In the genomic region with DNA sequence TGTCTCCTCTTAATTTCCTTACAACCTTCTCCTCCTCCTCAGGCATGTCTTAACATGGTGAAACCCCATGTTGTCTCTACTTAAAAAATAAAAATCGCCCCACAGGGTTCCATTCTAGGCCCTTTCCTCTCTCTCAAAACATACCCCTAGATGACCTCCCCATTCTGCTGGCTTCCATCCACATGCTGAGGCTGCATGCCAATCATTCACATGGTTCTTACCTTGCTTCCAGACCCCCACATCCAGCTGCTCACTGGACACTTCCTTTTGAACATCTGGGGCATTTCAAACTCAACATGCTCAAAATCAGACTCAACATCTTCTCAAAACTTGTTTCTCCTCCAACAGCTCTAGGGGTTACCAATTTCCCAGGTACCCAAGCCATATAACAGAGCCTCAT, we compare ENCODE assay signal across 14 cellular contexts. TPM values are rescaled to one million over a fixed set of nuclear protein-coding genes. Genes with fewer than 3 reads are reported as not detected.
A peak's percentile ranks its signal among the peaks of the same experiment; 100 is the strongest.
DNase-seq lines count a peak whose midpoint lies in the region; ATAC-seq and TF ChIP-seq lines count a peak whose summit lies in the region.
"Had no signal": no experiment of that assay in that cellular context is flagged by ENCODE, and none has a peak within 500 bp of the region (broad histone marks: within the 10 kb centered on the region; RNA-seq: fewer than 3 reads in every experiment).

No MANE protein-coding gene starts in this region.

- peak overlapping the region; percentile 59 for H3K27ac Mint-ChIP-seq in activated CD8-positive, alpha-beta memory T cell treated with anti-CD3 and anti-CD28 coated beads, Interleukin-2, amount 10 ng/mL, durations not matched to agents 7 days and 5 days
- H3K27ac Mint-ChIP-seq in activated naive CD8-positive, alpha-beta T cell treated with anti-CD3 and anti-CD28 coated beads, Interleukin-2, amount 50 U/mL, for 24 hours, result peak overlapping the region; percentile 34
- H3K27ac Mint-ChIP-seq: activated T-helper 2 cell treated with anti-CD3 and anti-CD28 coated beads, Interferon-gamma antibody, Interleukin-2, Interleukin-4, amounts not matched to agents 10 μg/mL and 5 μg/mL and 100 μg/mL, durations not matched to agents 14 hours and 24 hours and 36 hours had no signal

- H3K36me3 ChIP-seq in KOPT-K1 (ENCODE audit: insufficient read depth, low read length), result peaks cover 14% of the 10 kb centered on the region; the same call in 1 of the 2 replicates
- peaks cover 11 to 39% (median 19%) of the 10 kb centered on the region in 4 donors for H3K36me3 ChIP-seq in sigmoid colon
- no peaks in the 10 kb centered on the region for H3K36me3 ChIP-seq in uterus

- H3K27ac ChIP-seq in KOPT-K1 (ENCODE audit: low read depth, low read length, poor library complexity, severe bottlenecking) (peak overlapping the region; percentile 99), sigmoid colon (no peak overlapping the region), uterus (no peak overlapping the region)

- H3K4me1 ChIP-seq in sigmoid colon (peaks cover 0 to 24% (median 12%) of the 10 kb centered on the region in 4 donors), uterus (peaks cover 0 to 14% of the 10 kb centered on the region in 2 donors)

- H3K4me3 ChIP-seq in sigmoid colon, result no peak overlapping the region
- H3K4me3 ChIP-seq in uterus, result no peak overlapping the region
- H3K4me3 ChIP-seq: upper lobe of left lung had no signal

- peaks cover 42% of the 10 kb centered on the region for H3K4me1 Mint-ChIP-seq in activated CD8-positive, alpha-beta memory T cell treated with anti-CD3 and anti-CD28 coated beads, Interleukin-2, amount 10 ng/mL, durations not matched to agents 7 days and 5 days
- peaks cover 48% of the 10 kb centered on the region for H3K4me1 Mint-ChIP-seq in activated naive CD8-positive, alpha-beta T cell treated with anti-CD3 and anti-CD28 coated beads, Interleukin-2, amount 50 U/mL, for 24 hours

- TF ChIP-seq CTCF in sigmoid colon (IDR thresholded peaks at IDR 0.05) (no peak), uterus (IDR thresholded peaks at IDR 0.05) (no peak)

- TF ChIP-seq POLR2A in sigmoid colon (IDR thresholded peaks at IDR 0.05) (no peak), uterus (IDR thresholded peaks at IDR 0.05) (no peak)

- H3K36me3 Mint-ChIP-seq in activated CD8-positive, alpha-beta memory T cell treated with anti-CD3 and anti-CD28 coated beads, Interleukin-2, amount 10 ng/mL, durations not matched to agents 7 days and 5 days, result peaks cover 7% of the 10 kb centered on the region
- peaks cover 9% of the 10 kb centered on the region for H3K36me3 Mint-ChIP-seq in activated naive CD8-positive, alpha-beta T cell treated with anti-CD3 and anti-CD28 coated beads, Interleukin-2, amount 50 U/mL, for 24 hours (ENCODE audit: low read depth)

- intact Hi-C loops in sigmoid colon (cut with DNase I) (loop anchor here (5.0 kb wide), 1 partner anchor 117 kb away; the partner anchor contains the start of genes C16orf86 and ENKD1), uterus (cut with DNase I; ENCODE audit: low total_unique reads) (no loop called here), left colon (cut with DNase I, micrococcal nuclease) (no loop called here)

- H3K9me3 ChIP-seq in KOPT-K1 (ENCODE audit: insufficient read depth, low read length, poor library complexity, severe bottlenecking) (no peaks in the 10 kb centered on the region), sigmoid colon (no peaks in the 10 kb centered on the region), uterus (no peaks in the 10 kb centered on the region)
- H3K9me3 ChIP-seq: upper lobe of left lung had no signal

- no peak for ATAC-seq in activated CD8-positive, alpha-beta memory T cell treated with anti-CD3 and anti-CD28 coated beads, Interleukin-2, amount 10 ng/mL, durations not matched to agents 7 days and 5 days
- no peak for ATAC-seq in activated naive CD8-positive, alpha-beta T cell treated with anti-CD3 and anti-CD28 coated beads, Interleukin-2, amount 50 U/mL, for 24 hours
- no peak for ATAC-seq in left colon
- ATAC-seq: stimulated activated naive CD8-positive, alpha-beta T cell treated with anti-CD3 and anti-CD28 coated beads, Interleukin-15, Interleukin-2, amounts not matched to agents 100 U/mL and 50 U/mL, for 24 hours had no signal

- no peaks in the 10 kb centered on the region for H3K27me3 Mint-ChIP-seq in activated CD8-positive, alpha-beta memory T cell treated with anti-CD3 and anti-CD28 coated beads, Interleukin-2, amount 10 ng/mL, durations not matched to agents 7 days and 5 days
- no peaks in the 10 kb centered on the region for H3K27me3 Mint-ChIP-seq in activated naive CD8-positive, alpha-beta T cell treated with anti-CD3 and anti-CD28 coated beads, Interleukin-2, amount 50 U/mL, for 24 hours

- H3K9me3 Mint-ChIP-seq in activated CD8-positive, alpha-beta memory T cell treated with anti-CD3 and anti-CD28 coated beads, Interleukin-2, amount 10 ng/mL, durations not matched to agents 7 days and 5 days (ENCODE audit: low read depth), result no peaks in the 10 kb centered on the region
- no peaks in the 10 kb centered on the region for H3K9me3 Mint-ChIP-seq in activated naive CD8-positive, alpha-beta T cell treated with anti-CD3 and anti-CD28 coated beads, Interleukin-2, amount 50 U/mL, for 24 hours
- H3K9me3 Mint-ChIP-seq: activated T-helper 2 cell treated with anti-CD3 and anti-CD28 coated beads, Interferon-gamma antibody, Interleukin-2, Interleukin-4, amounts not matched to agents 10 μg/mL and 5 μg/mL and 100 μg/mL, durations not matched to agents 14 hours and 24 hours and 36 hours had no signal

- 88 to 93% methylated on average over 1 of the region's 1 CpG for WGBS in sigmoid colon, 2 donors

- DNase-seq in activated CD8-positive, alpha-beta memory T cell treated with anti-CD3 and anti-CD28 coated beads, Interleukin-2, amount 10 ng/mL, durations not matched to agents 7 days and 5 days, result no peak
- no peak for DNase-seq in activated CD8-positive, alpha-beta memory T cell treated with anti-CD3 and anti-CD28 coated beads, Interleukin-2, amount 50 U/mL, for 48 hours
- DNase-seq in activated naive CD8-positive, alpha-beta T cell treated with anti-CD3 and anti-CD28 coated beads, Interleukin-2, amount 50 U/mL, for 24 hours, result no peak
- DNase-seq in sigmoid colon (peak; percentile 60), uterus (no peak), NCI-H146 treated with DMSO at 0.1 percent for 48 hours (lab: John Stamatoyannopoulos, UW; ENCODE audit: unreplicated experiment) (no peak), left colon (no peak)
- DNase-seq: activated CD8-positive, alpha-beta memory T cell treated with anti-CD3 and anti-CD28 coated beads for 24 hours; GOT3; NCI-H146; stimulated activated naive CD8-positive, alpha-beta T cell treated with anti-CD3 and anti-CD28 coated beads, Interleukin-15, Interleukin-2, amounts not matched to agents 100 U/mL and 50 U/mL, for 24 hours; upper lobe of left lung had no signal

- TF ChIP-seq EP300 in sigmoid colon (IDR thresholded peaks at IDR 0.05), result no peak

- CTCF ChIA-PET in activated CD8-positive, alpha-beta memory T cell treated with anti-CD3 and anti-CD28 coated beads, Interleukin-2, amount 10 ng/mL, durations not matched to agents 7 days and 5 days (lab: Charles Lee), result interaction anchor here (1.5 to 14.3 kb wide), 4 partner anchors 9 to 93 kb away, joined by 4 to 360 read pairs (median 158); partner anchors contain the start of genes CARMIL2 and CTCF

- no peaks in the 10 kb centered on the region for H3K27me3 ChIP-seq in sigmoid colon
- no peaks in the 10 kb centered on the region for H3K27me3 ChIP-seq in uterus
- H3K27me3 ChIP-seq: upper lobe of left lung had no signal

- no peak overlapping the region for H3K4me3 Mint-ChIP-seq in activated CD8-positive, alpha-beta memory T cell treated with anti-CD3 and anti-CD28 coated beads, Interleukin-2, amount 10 ng/mL, durations not matched to agents 7 days and 5 days
- no peak overlapping the region for H3K4me3 Mint-ChIP-seq in activated naive CD8-positive, alpha-beta T cell treated with anti-CD3 and anti-CD28 coated beads, Interleukin-2, amount 50 U/mL, for 24 hours

RNA-seq across cellular contexts. Expression of gene CTCF, which starts 12.4 kb away (rescaled TPM):
- total RNA-seq in activated CD8-positive, alpha-beta memory T cell treated with anti-CD3 and anti-CD28 coated beads, Interleukin-2, amount 10 ng/mL, durations not matched to agents 7 days and 5 days, result 10 to 100 TPM; 74.0 to 81.8 TPM
- 10 to 100 TPM; 29.2 to 45.7 (median 35.8) TPM for total RNA-seq in sigmoid colon
- 10 to 100 TPM; 25.8 to 28.8 (median 27.5) TPM for polyA plus RNA-seq in sigmoid colon
- 10 to 100 TPM; 24.8 to 54.1 (median 43.7) TPM for total RNA-seq in uterus
- total RNA-seq in left colon, result 10 to 100 TPM; 37.0 to 42.2 TPM

RNA-seq across cellular contexts. Expression of gene RIPOR1, which starts 21.3 kb away (rescaled TPM):
- 10 to 100 TPM; 14.3 to 17.8 TPM for total RNA-seq in activated CD8-positive, alpha-beta memory T cell treated with anti-CD3 and anti-CD28 coated beads, Interleukin-2, amount 10 ng/mL, durations not matched to agents 7 days and 5 days
- 10 to 100 TPM; 23.9 to 60.9 (median 35.2) TPM for total RNA-seq in sigmoid colon
- 10 to 100 TPM; 10.2 to 26.7 (median 11.8) TPM for polyA plus RNA-seq in sigmoid colon
- total RNA-seq in uterus, result 100 to 1,000 TPM in 1 of 4 donors, 10 to 100 TPM in 3; 48.2 to 137 (median 57.4) TPM
- 10 to 100 TPM; 14.4 to 22.4 TPM for total RNA-seq in left colon
